In the genomic region with DNA sequence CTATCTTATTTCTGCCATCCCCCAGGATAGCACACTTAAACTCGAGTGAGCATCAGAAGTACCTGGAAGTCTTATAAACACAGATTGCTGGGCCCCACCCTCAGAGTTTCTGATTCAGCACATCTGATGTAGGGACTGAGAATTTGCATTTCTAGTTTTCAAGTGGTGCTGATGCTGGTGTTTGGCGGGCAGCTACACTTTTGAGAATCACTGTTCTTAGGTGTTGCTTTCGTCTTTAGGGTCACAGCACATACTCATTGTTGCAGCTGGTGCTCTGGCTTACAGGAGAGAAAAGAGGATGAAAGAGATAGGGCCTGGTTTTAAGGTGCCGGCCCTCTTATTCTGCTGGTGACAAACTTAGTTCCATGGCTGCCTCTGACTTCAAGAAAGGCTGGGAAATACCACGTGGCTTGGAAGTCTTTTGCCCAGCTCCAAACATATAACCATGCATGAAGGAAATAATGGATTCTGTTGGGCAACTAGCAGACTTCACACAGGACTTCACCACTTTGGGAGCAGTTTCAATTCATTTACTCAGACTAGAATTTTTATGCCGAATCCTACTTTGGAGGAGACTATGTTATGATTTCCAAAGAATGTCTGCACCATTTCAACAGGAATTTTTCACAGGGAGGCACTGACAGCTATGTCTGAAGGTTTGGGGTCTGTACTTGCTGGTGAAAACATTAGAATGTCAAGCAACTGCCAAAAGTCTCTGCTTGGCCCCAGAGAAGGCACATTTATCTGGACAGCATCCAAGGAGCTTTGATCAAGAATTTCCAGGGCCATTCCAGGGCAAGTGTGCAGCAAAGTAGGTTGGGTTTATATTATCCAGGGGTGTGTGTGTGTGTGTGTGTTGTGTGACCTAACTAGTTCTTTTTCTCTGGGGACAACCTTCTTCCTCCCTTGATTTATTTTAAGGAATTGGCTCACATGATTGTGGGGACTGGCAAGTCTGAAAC, we compare ENCODE assay signal across 10 cellular contexts. TPM values are rescaled to one million over a fixed set of nuclear protein-coding genes. Genes with fewer than 3 reads are reported as not detected.
DNase-seq lines count a peak whose midpoint lies in the region; ATAC-seq, FAIRE-seq and TF ChIP-seq lines count a peak whose summit lies in the region.
"Had no signal": no experiment of that assay in that cellular context is flagged by ENCODE, and none has a peak within 500 bp of the region (broad histone marks: within the 10 kb centered on the region; RNA-seq: fewer than 3 reads in every experiment).

No MANE protein-coding gene starts in this region.

- intact Hi-C loops in GM12878 (cut with micrococcal nuclease; ENCODE audit: unreplicated experiment): no loop called here

- peak; percentile 85 for FAIRE-seq in GM12878 (lab: Jason Lieb, UNC)

- no peak overlapping the region for H3K4me3 ChIP-seq in GM12878
- no peak overlapping the region for H3K4me3 ChIP-seq in neural progenitor cell

- no TSS peak for BruUV-seq in GM12878 (replicated peaks; lab: Mats Ljungman, UMichigan)

- peak overlapping the region; percentile 73 to 89 (median 83) for H3K27ac Mint-ChIP-seq in nephron
- H3K27ac Mint-ChIP-seq in neural progenitor cell: no peak overlapping the region
- H3K27ac Mint-ChIP-seq: progenitor cell of endocrine pancreas had no signal

- no peaks in the 10 kb centered on the region for H3K27me3 ChIP-seq in GM12878 (replicated peaks in 1 of 2; ENCODE audit: control insufficient read depth in 2 of 2, insufficient read depth in 2 of 2, low read length in 1 of 2)
- no peaks in the 10 kb centered on the region for H3K27me3 ChIP-seq in neural progenitor cell

- H3K27ac ChIP-seq in GM12878 (ENCODE audit: control insufficient read depth, insufficient read depth) (no peak overlapping the region), neural progenitor cell (no peak overlapping the region)

- no peak for TF ChIP-seq RAD21 in GM12878 (IDR thresholded peaks at IDR 0.05; ENCODE audit: insufficient read depth, low read depth, low read length)

- peak overlapping the region; percentile 13 for H2AFZ ChIP-seq in GM12878 (ENCODE audit: control insufficient read depth, low read depth, low read length)
- H2AFZ ChIP-seq in neural progenitor cell (replicated peaks): no peak overlapping the region

- TF ChIP-seq POLR2A in GM12878 (IDR thresholded peaks at IDR 0.05; ENCODE audit: low read depth, low read length): no peak

- CTCF ChIA-PET in GM12878 (lab: Yijun Ruan, JAX): interaction anchor here (1.7 kb wide), 1 partner anchor 24 kb away, joined by 6 read pairs; no protein-coding TSS in a partner anchor

- POLR2A ChIA-PET in GM12878 (lab: Charles Lee): no interaction called here

- H3K9ac ChIP-seq in GM12878 (ENCODE audit: control insufficient read depth, insufficient read depth, low read length) (no peak overlapping the region), neural progenitor cell (no peak overlapping the region)

- in situ Hi-C loops in GM12878 (cut with MboI): no loop called here

- TF ChIP-seq EP300 in GM12878 (IDR thresholded peaks at IDR 0.05; ENCODE audit: borderline replicate concordance in 1 of 2, control insufficient read depth in 1 of 2, low read depth in 2 of 2, low read length in 2 of 2): no peak

- no peaks in the 10 kb centered on the region for H3F3A ChIP-seq in neural progenitor cell (ENCODE audit: low read depth)

- H3K4me2 ChIP-seq in GM12878 (ENCODE audit: control insufficient read depth, insufficient read depth) (no peak overlapping the region; the same call in 1 of the 2 replicates), neural progenitor cell (no peak overlapping the region)

- H3K9me3 Mint-ChIP-seq in nephron: no peaks in the 10 kb centered on the region
- H3K9me3 Mint-ChIP-seq in neural progenitor cell: no peaks in the 10 kb centered on the region

- DNase-seq in GM12878 (ENCODE audit: low read depth, low spot score) (peak; percentile 25), HT-29 (ENCODE audit: low spot score) (no peak), neural progenitor cell (ENCODE audit: low spot score) (no peak)
- no peak for DNase-seq in stimulated activated CD4-positive, alpha-beta T cell treated with anti-CD3 and anti-CD28 coated beads, Interleukin-4, amount 100 ng/mL, for 4 hours
- no peak for DNase-seq in stimulated activated CD4-positive, alpha-beta T cell treated with anti-CD3 and anti-CD28 coated beads, Interleukin-2, amount 100 ng/mL, for 24 hours
- DNase-seq: T1000 had no signal

- H3K4me1 Mint-ChIP-seq in nephron: peaks cover 34% of the 10 kb centered on the region
- no peaks in the 10 kb centered on the region for H3K4me1 Mint-ChIP-seq in neural progenitor cell

- ATAC-seq in GM18867 (IDR thresholded peaks at IDR 0.05; ENCODE audit: unreplicated experiment): peak; percentile 99
- peak; percentile 93 for ATAC-seq in HG02870 (IDR thresholded peaks at IDR 0.05; ENCODE audit: unreplicated experiment)
- peak; percentile 86 for ATAC-seq in GM12878

- H3K9me3 ChIP-seq in GM12878 (replicated peaks; ENCODE audit: control insufficient read depth, insufficient read depth, low read length) (no peaks in the 10 kb centered on the region; the same call in 2 of the 3 replicates), neural progenitor cell (ENCODE audit: low read depth) (no peaks in the 10 kb centered on the region)

- H3K36me3 Mint-ChIP-seq in nephron (ENCODE audit: low read depth) (no peaks in the 10 kb centered on the region), neural progenitor cell (no peaks in the 10 kb centered on the region)

- no peaks in the 10 kb centered on the region for H3K79me2 ChIP-seq in GM12878 (ENCODE audit: control insufficient read depth, insufficient read depth, low read length)
- no peaks in the 10 kb centered on the region for H3K79me2 ChIP-seq in neural progenitor cell (ENCODE audit: low read depth)

- no peak overlapping the region for H3K4me3 Mint-ChIP-seq in nephron
- no peak overlapping the region for H3K4me3 Mint-ChIP-seq in neural progenitor cell

- RAD21 ChIA-PET in GM12878 (lab: Charles Lee; ENCODE audit: unreplicated experiment): interaction anchor here (1.4 kb wide), 1 partner anchor 35 kb away, joined by 6 read pairs; no protein-coding TSS in a partner anchor

- SMC1A ChIA-PET in GM12878 (lab: Charles Lee; ENCODE audit: uncharacterized antibody, unreplicated experiment): interaction anchor here (1.2 kb wide), 1 partner anchor 17 kb away, joined by 3 read pairs; no protein-coding TSS in a partner anchor

- no peaks in the 10 kb centered on the region for H3K36me3 ChIP-seq in GM12878 (ENCODE audit: control insufficient read depth in 2 of 2, insufficient read depth in 2 of 2, low read length in 1 of 2)
- no peaks in the 10 kb centered on the region for H3K36me3 ChIP-seq in neural progenitor cell

- TF ChIP-seq CTCF in GM12878 (IDR thresholded peaks at IDR 0.05 in 2 of 3, conservative IDR thresholded peaks at IDR 0.05 in 1 of 3; ENCODE audit: control insufficient read depth in 2 of 3, extremely low read depth in 1 of 3, insufficient read depth in 1 of 3, low read depth in 3 of 3, low read length in 3 of 3): no peak
- TF ChIP-seq CTCF in nephron (IDR thresholded peaks at IDR 0.05; ENCODE audit: unreplicated experiment in 3 of 3): no peak
- no peak for TF ChIP-seq CTCF in neural progenitor cell (IDR thresholded peaks at IDR 0.05)

- no peaks in the 10 kb centered on the region for H4K20me1 ChIP-seq in GM12878 (ENCODE audit: control insufficient read depth, insufficient read depth)
- H4K20me1 ChIP-seq in neural progenitor cell (ENCODE audit: low read depth): no peaks in the 10 kb centered on the region

- H3K4me1 ChIP-seq in GM12878 (ENCODE audit: control insufficient read depth, insufficient read depth, low read length): peaks cover 12% of the 10 kb centered on the region
- H3K4me1 ChIP-seq in neural progenitor cell: no peaks in the 10 kb centered on the region

- WGBS in GM12878 (ENCODE audit: insufficient coverage, insufficient replicate concordance, low lambda C conversion rate, missing lambda C conversion rate): 7% methylated on average over 6 of the region's 6 CpGs

- H3K27me3 Mint-ChIP-seq in nephron (ENCODE audit: low read depth) (peaks cover 6% of the 10 kb centered on the region), neural progenitor cell (ENCODE audit: insufficient read depth, low read depth) (peaks cover 8% of the 10 kb centered on the region)
- H3K27me3 Mint-ChIP-seq: progenitor cell of endocrine pancreas had no signal

RNA-seq across cellular contexts. Expression of gene MINDY4, which starts 6.9 kb away (rescaled TPM):
- total RNA-seq in GM12878 (2013; cell fraction: nucleolus; rRNA removed): 5.5 and 5.6 TPM in 2 replicates
- total RNA-seq in GM12878 (2014; rRNA removed) (0.71 and 0.90 TPM in 2 replicates), GM12878 (2014; rRNA removed; fragmentation: Illumina TruSeq; extraction: Trizol) (0.55 and 0.67 TPM in 2 replicates), GM12878 (2021) (0.38 and 0.51 TPM in 2 replicates), neural progenitor cell (ENCODE audit: low replicate concordance) (5.2 and 5.9 TPM in 2 replicates)
- 0.54 TPM for polyA plus RNA-seq in GM12878 (2011; ENCODE audit: low read depth)
- polyA plus RNA-seq in GM12878 (2011; rRNA removed) (0.22 and 0.34 TPM in 2 replicates), GM12878 (2014; fragmentation: Illumina TruSeq; extraction: Trizol) (0.52 and 0.72 TPM in 2 replicates), GM12878 (2014; fragmentation: Nextera tagmentation; extraction: Ambion mirVana) (under 1 TPM; 0.10 to 0.15 TPM), GM12878 (2014; rRNA removed) (0.42 and 0.48 TPM in 2 replicates), GM12878 (2016; fragmentation: Nextera tagmentation; extraction: Ambion mirVana) (under 1 TPM; 0.31 to 0.48 TPM)
- 0.36 and 0.37 TPM in 2 replicates for polyA plus RNA-seq in GM12878 (2011; cell fraction: cytosol; rRNA removed)
- 0.57 and 0.69 TPM in 2 replicates for polyA plus RNA-seq in GM12878 (2011; cell fraction: nucleus; rRNA removed)
- polyA plus RNA-seq in GM12878 (2012): 0.23 and 0.44 TPM in 2 replicates
- polyA minus RNA-seq in GM12878 (2011; rRNA and poly(A)+ RNA removed): 0.37 and 0.52 TPM in 2 replicates
- not detected in 2 replicates for polyA minus RNA-seq in GM12878 (2011; cell fraction: cytosol; rRNA and poly(A)+ RNA removed)
- polyA minus RNA-seq in GM12878 (2011; cell fraction: nucleus; rRNA and poly(A)+ RNA removed): 0.60 and 1.3 TPM in 2 replicates
- 3.5 TPM in 2 replicates for total RNA-seq in HT-29 (2014; rRNA removed; shearing (Covaris generic))

RNA-seq across cellular contexts. Expression of gene INMT, which starts 12.4 kb away (rescaled TPM):
- 0.73 TPM in 1 of 2 replicates, not detected in the other for total RNA-seq in GM12878 (2013; cell fraction: nucleolus; rRNA removed)
- total RNA-seq in GM12878 (2014; rRNA removed) (not detected in 2 replicates), GM12878 (2014; rRNA removed; fragmentation: Illumina TruSeq; extraction: Trizol) (not detected in 2 replicates), GM12878 (2021) (0.10 TPM in 1 of 2 replicates, not detected in the other), neural progenitor cell (ENCODE audit: low replicate concordance) (5.0 and 7.8 TPM in 2 replicates)
- polyA plus RNA-seq in GM12878 (2011; ENCODE audit: low read depth): not detected
- polyA plus RNA-seq in GM12878 (2011; rRNA removed) (0.03 TPM in 1 of 2 replicates, not detected in the other), GM12878 (2014; fragmentation: Illumina TruSeq; extraction: Trizol) (not detected in 2 replicates), GM12878 (2014; fragmentation: Nextera tagmentation; extraction: Ambion mirVana) (not detected), GM12878 (2014; rRNA removed) (0.20 TPM in 1 of 2 replicates, not detected in the other), GM12878 (2016; fragmentation: Nextera tagmentation; extraction: Ambion mirVana) (not detected)
- not detected in 2 replicates for polyA plus RNA-seq in GM12878 (2011; cell fraction: cytosol; rRNA removed)
- 0.04 TPM in 2 replicates for polyA plus RNA-seq in GM12878 (2011; cell fraction: nucleus; rRNA removed)
- polyA plus RNA-seq in GM12878 (2012): 0.09 and 0.17 TPM in 2 replicates
- not detected in 2 replicates for polyA minus RNA-seq in GM12878 (2011; rRNA and poly(A)+ RNA removed)
- polyA minus RNA-seq in GM12878 (2011; cell fraction: cytosol; rRNA and poly(A)+ RNA removed): not detected in 2 replicates
- polyA minus RNA-seq in GM12878 (2011; cell fraction: nucleus; rRNA and poly(A)+ RNA removed): not detected in 2 replicates
- total RNA-seq in HT-29 (2014; rRNA removed; shearing (Covaris generic)): not detected in 2 replicates
